12 cellular contexts compared by ENCODE assay signal in the genomic region with DNA sequence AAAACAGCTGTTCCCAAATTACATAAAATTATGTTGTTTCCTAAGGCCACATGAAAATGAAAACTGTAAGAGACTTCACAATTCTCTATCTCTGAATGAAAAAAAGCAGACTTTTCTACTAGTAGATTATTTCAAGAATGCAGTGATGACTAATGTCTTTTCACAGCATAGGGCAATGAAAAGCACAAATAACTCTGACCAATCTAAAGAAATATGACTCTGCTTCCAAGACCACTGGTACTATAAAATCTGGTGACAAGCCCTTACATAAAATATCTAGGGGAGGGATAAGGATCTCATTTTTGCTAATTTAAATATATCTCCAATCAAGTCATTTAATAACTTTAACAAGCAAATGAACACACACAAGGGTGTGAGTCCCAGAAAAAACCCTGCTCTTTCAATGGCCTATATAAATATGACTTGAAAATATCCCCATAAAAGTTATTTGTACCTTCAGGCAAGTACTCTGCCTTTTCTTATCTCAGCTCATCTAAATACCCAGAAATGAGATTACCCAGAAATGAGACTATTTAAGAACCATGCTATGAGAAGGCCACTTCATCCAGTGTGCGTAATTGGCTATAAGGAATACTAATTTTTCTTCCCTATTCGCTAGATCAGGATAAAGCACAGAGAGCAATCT.
DNase-seq lines count a peak whose midpoint lies in the region; ATAC-seq, FAIRE-seq and TF ChIP-seq lines count a peak whose summit lies in the region.
"Had no signal": no experiment of that assay in that cellular context is flagged by ENCODE, and none has a peak within 500 bp of the region (broad histone marks: within the 10 kb centered on the region; RNA-seq: fewer than 3 reads in every experiment).

No MANE protein-coding gene starts in this region.

- DNase-seq in GM04504 (ENCODE audit: low read depth): peak; percentile 45
- DNase-seq in RCC 7860 (ENCODE audit: low spot score): peak; percentile 80
- DNase-seq in pancreas: no peak
- no peak for DNase-seq in amygdala (lab: John Stamatoyannopoulos, UW)
- DNase-seq in frontal cortex (ENCODE audit: low spot score in 2 of 2): no peak
- DNase-seq: activated CD8-positive, alpha-beta memory T cell treated with anti-CD3 and anti-CD28 coated beads, Interleukin-2, amount 50 U/mL, for 48 hours; effector CD4-positive, alpha-beta T cell; mucosa of descending colon; SHP77 treated with DMSO at 0.1 percent for 48 hours had no signal

- H3K4me3 ChIP-seq in pancreas: no peak overlapping the region
- H3K4me3 ChIP-seq: mucosa of descending colon had no signal

- no peak overlapping the region for H3K27ac ChIP-seq in pancreas

- TF ChIP-seq CTCF in pancreas (IDR thresholded peaks at IDR 0.05): no peak

- 97 to 99% methylated on average over 2 of the region's 2 CpGs for WGBS in pancreas, 2 donors

- no peaks in the 10 kb centered on the region for H3K36me3 ChIP-seq in pancreas

- H3K9me3 ChIP-seq in pancreas: no peaks in the 10 kb centered on the region
- H3K9me3 ChIP-seq: mucosa of descending colon had no signal

- intact Hi-C loops in pancreas (cut with DNase I): no loop called here

- ATAC-seq in pancreas: peak in 2 of 4 donors; percentile 23 to 60
- ATAC-seq in HG03342 (IDR thresholded peaks at IDR 0.05; ENCODE audit: unreplicated experiment): no peak
- ATAC-seq in HG02798 (IDR thresholded peaks at IDR 0.05; ENCODE audit: poor library complexity, unreplicated experiment): no peak
- ATAC-seq: mucosa of descending colon had no signal

- peak; percentile 97 for FAIRE-seq in RCC 7860 (lab: Jason Lieb, UNC)
- peak; percentile 77 for FAIRE-seq in endometrium (lab: Jason Lieb, UNC)
- FAIRE-seq in pancreas (lab: Jason Lieb, UNC): peak; percentile 63
- FAIRE-seq in frontal cortex (lab: Jason Lieb, UNC): no peak

- no peaks in the 10 kb centered on the region for H3K27me3 ChIP-seq in pancreas

- H3K4me1 ChIP-seq in pancreas: peaks cover 0 to 12% (median 4%) of the 10 kb centered on the region in 3 donors

Comparison
In these comparisons a context has a peak if more than half of its experiments do, and no peak if none do; other contexts are left out.
1. DNase-seq: peak in GM04504 (single experiment) and RCC 7860 (single experiment); none in pancreas (0 of 6), amygdala (0 of 56) and frontal cortex (0 of 2).